In the genomic region with DNA sequence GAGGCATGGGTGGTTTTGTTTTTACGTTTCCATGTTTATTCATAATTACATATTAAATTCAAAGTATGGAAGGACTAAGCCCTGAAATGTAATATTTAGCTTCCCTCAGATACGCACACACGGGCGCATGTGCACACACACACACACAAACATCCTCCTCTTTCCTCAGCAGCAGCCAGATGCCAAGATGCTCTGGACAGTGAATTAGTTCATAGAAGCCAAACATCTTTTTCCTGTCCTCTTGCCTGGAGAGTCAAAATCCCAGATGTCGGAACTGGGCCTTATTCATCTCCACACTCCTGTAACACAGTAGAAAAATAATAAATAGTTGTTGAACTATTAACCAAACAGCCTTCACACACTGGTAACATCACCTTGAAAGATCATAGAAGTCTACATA, we compare ENCODE assay signal across 22 cellular contexts.
A peak's percentile ranks its signal among the peaks of the same experiment; 100 is the strongest.
DNase-seq lines count a peak whose midpoint lies in the region; ATAC-seq and TF ChIP-seq lines count a peak whose summit lies in the region.
"Had no signal": no experiment of that assay in that cellular context is flagged by ENCODE, and none has a peak within 500 bp of the region (broad histone marks: within the 10 kb centered on the region; RNA-seq: fewer than 3 reads in every experiment).

No MANE protein-coding gene starts in this region.

- no peak overlapping the region for H3K27ac ChIP-seq in left ventricle myocardium inferior (replicated peaks)
- no peak overlapping the region for H3K27ac ChIP-seq in right atrium auricular region
- H3K27ac ChIP-seq: 22Rv1; BLaER1 treated with 17β-estradiol and CSF1 and Interleukin-3, amounts not matched to agents 10 nM and 100 nM had no signal

- peaks cover 18% of the 10 kb centered on the region for H3K4me1 Mint-ChIP-seq in mesothelial cell of epicardium
- H3K4me1 Mint-ChIP-seq: CD14-positive monocyte; CD8-positive, alpha-beta memory T cell had no signal

- peak overlapping the region; percentile 10 for H3K27ac Mint-ChIP-seq in mesothelial cell of epicardium
- H3K27ac Mint-ChIP-seq: CD14-positive monocyte; CD4-positive, alpha-beta T cell; CD8-positive, alpha-beta memory T cell; GM23338; HFFc6 had no signal

- H3K4me3 ChIP-seq in left ventricle myocardium inferior (no peak overlapping the region), right atrium auricular region (no peak overlapping the region)
- H3K4me3 ChIP-seq: BLaER1 treated with 17β-estradiol and CSF1 and Interleukin-3, amounts not matched to agents 10 nM and 100 nM; GM12878; GM23338; HAP-1 had no signal

- H3K4me3 Mint-ChIP-seq in mesothelial cell of epicardium, result no peak overlapping the region
- H3K4me3 Mint-ChIP-seq: CD14-positive monocyte; CD4-positive, alpha-beta T cell; GM23338; HFFc6 had no signal

- no peaks in the 10 kb centered on the region for H3K36me3 Mint-ChIP-seq in mesothelial cell of epicardium
- H3K36me3 Mint-ChIP-seq: CD14-positive monocyte; CD8-positive, alpha-beta memory T cell had no signal

- peak; percentile 79 for ATAC-seq in Right ventricle myocardium inferior
- ATAC-seq in left ventricle myocardium superior, result peak; percentile 68
- no peak for ATAC-seq in HG03196 (IDR thresholded peaks at IDR 0.05; ENCODE audit: unreplicated experiment)
- ATAC-seq: GM12878, GM23338 had no signal

- H3K27me3 ChIP-seq in left ventricle myocardium inferior (ENCODE audit: low read depth) (no peaks in the 10 kb centered on the region), right atrium auricular region (no peaks in the 10 kb centered on the region)
- H3K27me3 ChIP-seq: BE2C; BLaER1 treated with 17β-estradiol and CSF1 and Interleukin-3, amounts not matched to agents 10 nM and 100 nM had no signal

- peaks cover 4% of the 10 kb centered on the region for H3K9me3 Mint-ChIP-seq in mesothelial cell of epicardium
- H3K9me3 Mint-ChIP-seq: CD4-positive, alpha-beta T cell; GM23338; HFFc6 had no signal

- H3K9me3 ChIP-seq in left ventricle myocardium inferior (replicated peaks) (peaks cover 5% of the 10 kb centered on the region), right atrium auricular region (no peaks in the 10 kb centered on the region)
- H3K9me3 ChIP-seq: BE2C, HAP-1 had no signal

- DNase-seq in Right ventricle myocardium inferior (ENCODE audit: missing footprints) (no peak), left ventricle myocardium inferior (no peak), left ventricle myocardium superior (peak; percentile 30), right atrium auricular region (ENCODE audit: low spot score) (no peak), mesothelial cell of epicardium (ENCODE audit: low spot score in 2 of 2, unreplicated experiment in 2 of 2) (no peak), NCI-H774 (lab: John Stamatoyannopoulos, UW) (no peak)
- DNase-seq: AML-193; BE2C; CD4-positive, alpha-beta T cell; CD8-positive, alpha-beta memory T cell; DMS 273 treated with DMSO at 0.1 percent for 48 hours; DMS79; EL; GDM1; HFFc6 had no signal

- TF ChIP-seq CTCF in left ventricle myocardium inferior (IDR thresholded peaks at IDR 0.05; ENCODE audit: borderline replicate concordance), result no peak
- TF ChIP-seq CTCF in right atrium auricular region (IDR thresholded peaks at IDR 0.05), result no peak
- TF ChIP-seq CTCF in mesothelial cell of epicardium (IDR thresholded peaks at IDR 0.05; ENCODE audit: unreplicated experiment), result no peak

- H3K36me3 ChIP-seq in left ventricle myocardium inferior (no peaks in the 10 kb centered on the region), right atrium auricular region (no peaks in the 10 kb centered on the region)
- H3K36me3 ChIP-seq: BE2C; BLaER1 treated with 17β-estradiol and CSF1 and Interleukin-3, amounts not matched to agents 10 nM and 100 nM; HAP-1 had no signal

- H3K4me1 ChIP-seq in left ventricle myocardium inferior (no peaks in the 10 kb centered on the region), right atrium auricular region (no peaks in the 10 kb centered on the region)
- H3K4me1 ChIP-seq: BE2C; BLaER1 treated with 17β-estradiol and CSF1 and Interleukin-3, amounts not matched to agents 10 nM and 100 nM; HAP-1 had no signal

- H3K27me3 Mint-ChIP-seq in mesothelial cell of epicardium (ENCODE audit: low read depth), result no peaks in the 10 kb centered on the region

- intact Hi-C loops in Right ventricle myocardium inferior (cut with DNase I), result no loop called here
- intact Hi-C loops in left ventricle myocardium inferior (cut with micrococcal nuclease), result no loop called here
- intact Hi-C loops in left ventricle myocardium superior (cut with micrococcal nuclease), result no loop called here
